3 cellular contexts compared by ENCODE assay signal in genomic region chr11:69162505-69162904, GRCh38.
TF ChIP-seq lines count a peak whose summit lies in the region.

No MANE protein-coding gene starts in this region.

TF ChIP-seq in HepG2, 621 proteins besides CTCF, POLR2A, EP300 and RAD21:
- no peak for TF ChIP-seq AKAP8 (CRISPR knock-in tag; IDR thresholded peaks at IDR 0.05)
- TF ChIP-seq MTF1 (CRISPR knock-in tag; IDR thresholded peaks at IDR 0.05): no peak
- peak; percentile 97 for TF ChIP-seq MNT (IDR thresholded peaks at IDR 0.05)

TF ChIP-seq in HEK293T, 16 proteins besides CTCF, POLR2A, EP300 and RAD21:
- TF ChIP-seq L3MBTL2 (conservative IDR thresholded peaks at IDR 0.05) (0 out of 2 replicates have a peak, but pooled peaks have one; percentile 17), FOXM1 (IDR thresholded peaks at IDR 0.05; ENCODE audit: borderline replicate concordance) (no peak), SUZ12 (IDR thresholded peaks at IDR 0.05) (no peak)
TF ChIP-seq in HEK293T: peak in this region for 1.

TF ChIP-seq in K562, 482 proteins besides CTCF, POLR2A, EP300 and RAD21:
- TF ChIP-seq GTF2F1 (IDR thresholded peaks at IDR 0.05; ENCODE audit: low read depth, low read length): no peak
- TF ChIP-seq MGA (IDR thresholded peaks at IDR 0.05): peak; percentile 60
- TF ChIP-seq PCBP1 (IDR thresholded peaks at IDR 0.05; ENCODE audit: low read depth, low read length, poor library complexity, severe bottlenecking): no peak
- no peak for TF ChIP-seq GATAD2A (IDR thresholded peaks at IDR 0.05)
- TF ChIP-seq E2F6 (IDR thresholded peaks at IDR 0.05; ENCODE audit: borderline replicate concordance in 1 of 2, extremely low read depth in 1 of 2, insufficient read depth in 1 of 2, insufficient read length in 1 of 2, low read depth in 1 of 2, low read length in 1 of 2, poor library complexity in 1 of 2, severe bottlenecking in 1 of 2): peak in 1 of 2 experiments; percentile 7
- no peak for TF ChIP-seq MLX (CRISPR knock-in tag; conservative IDR thresholded peaks at IDR 0.05)
- no peak for TF ChIP-seq HNRNPK (IDR thresholded peaks at IDR 0.05; ENCODE audit: low read depth, low read length, poor library complexity, severe bottlenecking)
- TF ChIP-seq HDAC2 (IDR thresholded peaks at IDR 0.05): no peak
